8 cellular contexts compared by ENCODE assay signal in the genomic region with DNA sequence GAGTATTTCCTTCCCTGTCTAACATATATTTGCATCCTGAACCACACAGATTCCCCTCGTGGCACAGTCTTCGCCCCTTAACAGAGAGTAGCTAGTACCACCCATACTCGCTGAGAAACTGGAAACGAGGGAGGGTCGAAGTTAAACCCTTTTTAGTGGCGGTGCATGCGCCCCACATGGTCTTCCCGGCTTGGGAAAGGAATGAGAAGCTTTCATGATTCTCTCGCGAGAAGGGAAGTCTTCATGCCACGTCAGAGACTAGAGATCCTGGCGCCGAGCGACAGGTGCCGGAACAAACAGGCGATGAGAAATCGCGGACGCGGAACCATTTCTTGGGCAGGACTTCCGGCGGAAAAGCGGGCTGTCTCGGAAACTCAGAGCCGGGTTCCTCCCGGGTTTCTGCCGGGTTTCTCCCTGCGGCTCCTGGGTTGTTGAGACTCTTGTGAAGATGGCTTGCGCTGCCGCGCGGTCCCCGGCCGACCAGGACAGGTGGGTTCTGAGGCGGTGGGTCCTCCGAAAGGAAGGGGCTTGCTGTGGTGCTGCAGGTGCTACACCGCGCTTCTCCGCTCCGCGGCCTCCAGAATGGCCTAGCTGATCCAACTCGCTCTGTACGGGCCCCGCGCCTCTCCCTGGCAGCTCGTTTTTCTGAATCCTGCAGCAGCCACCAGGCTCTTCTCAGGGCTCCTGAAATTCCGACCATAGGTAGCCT. TPM values are rescaled to one million over a fixed set of nuclear protein-coding genes. Genes with fewer than 3 reads are reported as not detected.
DNase-seq lines count a peak whose midpoint lies in the region; ATAC-seq and TF ChIP-seq lines count a peak whose summit lies in the region.

Gene SRP19 (plus strand): TSS at position 359 of the 709 bp plus-strand sequence. CDS start 90 bp downstream, at position 449.

- H3K4me2 ChIP-seq in DOHH2 (ENCODE audit: low read length) (peak within 1 kb of the TSS; percentile 96), GM23248 (ENCODE audit: unreplicated experiment) (peak within 1 kb of the TSS; percentile 100)

- intact Hi-C loops in activated T-helper 1 cell treated with anti-CD3 and anti-CD28 coated beads, Interleukin-12 subunit alpha, Interleukin-12 subunit beta, Interleukin-2, Interleukin-4 antibody, amounts not matched to agents 30 ng/mL and 10 ng/mL and 1 ng/mL, durations not matched to agents 14 hours and 24 hours and 36 hours (cut with micrococcal nuclease): loop anchor here (1.0 to 10.0 kb wide), 9 partner anchors 18 to 1766 kb away; partner anchors contain the start of genes DCP2, REEP5, WDR36 and YTHDC2

- H3F3A ChIP-seq in DOHH2 (ENCODE audit: control insufficient read depth, insufficient read depth): no peaks in the 10 kb centered on the region
- no peaks in the 10 kb centered on the region for H3F3A ChIP-seq in GM23248 (ENCODE audit: insufficient read depth)

- H3K79me2 ChIP-seq in DOHH2 (ENCODE audit: control insufficient read depth, low read length): peaks cover 47% of the 10 kb centered on the region
- peaks cover 55% of the 10 kb centered on the region for H3K79me2 ChIP-seq in GM23248 (ENCODE audit: insufficient read depth)

- peak within 1 kb of the TSS; percentile 96 for H2AFZ ChIP-seq in GM23248

- no peaks in the 10 kb centered on the region; the same call in 1 of the 2 replicates for H4K20me1 ChIP-seq in DOHH2 (ENCODE audit: control insufficient read depth, insufficient read depth, low read depth, low read length)
- H4K20me1 ChIP-seq in GM23248 (ENCODE audit: insufficient read depth): no peaks in the 10 kb centered on the region

- TF ChIP-seq CTCF in DOHH2 (IDR thresholded peaks at IDR 0.05; ENCODE audit: low read depth, low read length, poor library complexity, severe bottlenecking): no peak

- H3K36me3 ChIP-seq in DOHH2 (ENCODE audit: control insufficient read depth, low read length) (peaks cover 44% of the 10 kb centered on the region), GM23248 (ENCODE audit: low read depth) (peaks cover 23% of the 10 kb centered on the region)

- H3K27ac ChIP-seq in DOHH2 (ENCODE audit: low read depth, low read length): peak within 1 kb of the TSS; percentile 44
- H3K27ac ChIP-seq in GM23248: peak within 1 kb of the TSS; percentile 80

- H3K4me3 ChIP-seq in DOHH2 (ENCODE audit: low read length): peak within 1 kb of the TSS; percentile 94
- peak within 1 kb of the TSS; percentile 99 for H3K4me3 ChIP-seq in GM23248

- H3K9me3 Mint-ChIP-seq in activated T-helper 1 cell treated with anti-CD3 and anti-CD28 coated beads, Interleukin-12 subunit alpha, Interleukin-12 subunit beta, Interleukin-2, Interleukin-4 antibody, amounts not matched to agents 30 ng/mL and 10 ng/mL and 1 ng/mL, durations not matched to agents 14 hours and 24 hours and 36 hours: no peaks in the 10 kb centered on the region
- peaks cover 0 to 4% (median 0%) of the 10 kb centered on the region in 7 donors for H3K9me3 Mint-ChIP-seq in naive B cell
- H3K9me3 Mint-ChIP-seq in stimulated activated memory B cell treated with anti-CD40 and anti-IgM and Interleukin-4, amounts not matched to agents 10 μg/mL and 1 μg/mL and 100 μg/mL, for 72 hours: peaks cover 2% of the 10 kb centered on the region

- H3K27ac Mint-ChIP-seq in activated T-helper 1 cell treated with anti-CD3 and anti-CD28 coated beads, Interleukin-12 subunit alpha, Interleukin-12 subunit beta, Interleukin-2, Interleukin-4 antibody, amounts not matched to agents 30 ng/mL and 10 ng/mL and 1 ng/mL, durations not matched to agents 14 hours and 24 hours and 36 hours: peak within 1 kb of the TSS; percentile 96
- H3K27ac Mint-ChIP-seq in naive B cell: peak within 1 kb of the TSS; percentile 96 to 99 (median 98)
- H3K27ac Mint-ChIP-seq in stimulated activated memory B cell treated with anti-CD40 and anti-IgM and Interleukin-4, amounts not matched to agents 10 μg/mL and 1 μg/mL and 100 μg/mL, for 72 hours: peak within 1 kb of the TSS; percentile 98

- H3K9me3 ChIP-seq in DOHH2 (ENCODE audit: control insufficient read depth, insufficient read depth, low read length): peaks cover 5% of the 10 kb centered on the region; the same call in 1 of the 2 replicates
- H3K9me3 ChIP-seq in GM23248 (ENCODE audit: low read depth): no peaks in the 10 kb centered on the region

- H3K27me3 ChIP-seq in DOHH2 (ENCODE audit: control insufficient read depth, low read length): no peaks in the 10 kb centered on the region
- H3K27me3 ChIP-seq in GM23248 (replicated peaks; ENCODE audit: insufficient read depth): no peaks in the 10 kb centered on the region

- H3K9me2 ChIP-seq in DOHH2 (replicated peaks; ENCODE audit: control insufficient read depth, low read length) (no peaks in the 10 kb centered on the region), GM23248 (ENCODE audit: insufficient read depth) (no peaks in the 10 kb centered on the region)

- peak; percentile 93 to 96 for ATAC-seq in naive B cell (ENCODE audit: low read depth in 2 of 2)
- peak; percentile 98 for ATAC-seq in stimulated activated memory B cell treated with anti-CD40 and anti-IgM and Interleukin-4, amounts not matched to agents 10 μg/mL and 1 μg/mL and 100 μg/mL, for 72 hours

- DNase-seq in GM23248 (peak; percentile 99), Kasumi-1 (lab: John Stamatoyannopoulos, UW) (peak; percentile 97 to 99), RPMI7951 (ENCODE audit: low read depth) (peak; percentile 96), fibroblast of gingiva (ENCODE audit: low read depth) (peak; percentile 97), naive B cell (peak; percentile 88)
- DNase-seq in activated T-helper 1 cell treated with anti-CD3 and anti-CD28 coated beads, Interleukin-12 subunit alpha, Interleukin-12 subunit beta, Interleukin-2, Interleukin-4 antibody, amounts not matched to agents 30 ng/mL and 10 ng/mL and 1 ng/mL, durations not matched to agents 14 hours and 24 hours and 36 hours (ENCODE audit: low spot score): peak; percentile 89

- in situ Hi-C loops in GM23248 (cut with MboI): no loop called here

- peak within 1 kb of the TSS; percentile 97 for H3K9ac ChIP-seq in GM23248

- H3K4me3 Mint-ChIP-seq in activated T-helper 1 cell treated with anti-CD3 and anti-CD28 coated beads, Interleukin-12 subunit alpha, Interleukin-12 subunit beta, Interleukin-2, Interleukin-4 antibody, amounts not matched to agents 30 ng/mL and 10 ng/mL and 1 ng/mL, durations not matched to agents 14 hours and 24 hours and 36 hours: peak within 1 kb of the TSS; percentile 97
- peak within 1 kb of the TSS; percentile 95 to 99 (median 98) for H3K4me3 Mint-ChIP-seq in naive B cell
- peak within 1 kb of the TSS; percentile 95 for H3K4me3 Mint-ChIP-seq in stimulated activated memory B cell treated with anti-CD40 and anti-IgM and Interleukin-4, amounts not matched to agents 10 μg/mL and 1 μg/mL and 100 μg/mL, for 72 hours

- peaks cover 12% of the 10 kb centered on the region for H3K27me3 Mint-ChIP-seq in activated T-helper 1 cell treated with anti-CD3 and anti-CD28 coated beads, Interleukin-12 subunit alpha, Interleukin-12 subunit beta, Interleukin-2, Interleukin-4 antibody, amounts not matched to agents 30 ng/mL and 10 ng/mL and 1 ng/mL, durations not matched to agents 14 hours and 24 hours and 36 hours (ENCODE audit: insufficient read depth)
- peaks cover 12 to 18% (median 17%) of the 10 kb centered on the region in 3 donors for H3K27me3 Mint-ChIP-seq in naive B cell
- H3K27me3 Mint-ChIP-seq in stimulated activated memory B cell treated with anti-CD40 and anti-IgM and Interleukin-4, amounts not matched to agents 10 μg/mL and 1 μg/mL and 100 μg/mL, for 72 hours: peaks cover 7% of the 10 kb centered on the region

- H3K4me1 ChIP-seq in DOHH2 (ENCODE audit: control insufficient read depth, low read length) (peaks cover 26% of the 10 kb centered on the region), GM23248 (ENCODE audit: insufficient read depth) (peaks cover 33% of the 10 kb centered on the region)

- H3K36me3 Mint-ChIP-seq in activated T-helper 1 cell treated with anti-CD3 and anti-CD28 coated beads, Interleukin-12 subunit alpha, Interleukin-12 subunit beta, Interleukin-2, Interleukin-4 antibody, amounts not matched to agents 30 ng/mL and 10 ng/mL and 1 ng/mL, durations not matched to agents 14 hours and 24 hours and 36 hours (ENCODE audit: low read depth): peaks cover 24% of the 10 kb centered on the region
- no peaks in the 10 kb centered on the region for H3K36me3 Mint-ChIP-seq in naive B cell
- peaks cover 6% of the 10 kb centered on the region for H3K36me3 Mint-ChIP-seq in stimulated activated memory B cell treated with anti-CD40 and anti-IgM and Interleukin-4, amounts not matched to agents 10 μg/mL and 1 μg/mL and 100 μg/mL, for 72 hours

- peaks cover 27% of the 10 kb centered on the region for H3K4me1 Mint-ChIP-seq in activated T-helper 1 cell treated with anti-CD3 and anti-CD28 coated beads, Interleukin-12 subunit alpha, Interleukin-12 subunit beta, Interleukin-2, Interleukin-4 antibody, amounts not matched to agents 30 ng/mL and 10 ng/mL and 1 ng/mL, durations not matched to agents 14 hours and 24 hours and 36 hours (ENCODE audit: low read depth)
- H3K4me1 Mint-ChIP-seq in naive B cell: peaks cover 9 to 39% (median 23%) of the 10 kb centered on the region in 3 donors
- H3K4me1 Mint-ChIP-seq in stimulated activated memory B cell treated with anti-CD40 and anti-IgM and Interleukin-4, amounts not matched to agents 10 μg/mL and 1 μg/mL and 100 μg/mL, for 72 hours: peaks cover 26% of the 10 kb centered on the region

- WGBS in GM23248 (ENCODE audit: low coverage in 1 of 2, low lambda C conversion rate in 2 of 2, missing lambda C conversion rate in 2 of 2), 2 experiments: 4% methylated on average over 47 of the region's 47 CpGs

RNA-seq across cellular contexts. Expression of gene SRP19, which starts in this region (rescaled TPM):
- 56.0 and 66.6 TPM in 2 replicates for total RNA-seq in GM23248 (2014; rRNA removed; shearing (Covaris generic))
- polyA plus RNA-seq in GM23248 (2016; fragmentation: Nextera tagmentation; extraction: Ambion mirVana) (154 and 158 TPM in 2 replicates), naive B cell (ENCODE audit: low read depth in 6 of 6) (100 to 1,000 TPM; 104 to 153 (median 121) TPM)
- 66.6 and 106 TPM in 2 replicates for total RNA-seq in RPMI7951 (2014; rRNA removed; shearing (Covaris generic))
- 72.0 and 72.5 TPM in 2 replicates for total RNA-seq in activated T-helper 1 cell treated with anti-CD3 and anti-CD28 coated beads, Interleukin-12 subunit alpha, Interleukin-12 subunit beta, Interleukin-2, Interleukin-4 antibody, amounts not matched to agents 30 ng/mL and 10 ng/mL and 1 ng/mL, durations not matched to agents 14 hours and 24 hours and 36 hours

Comparison
In these comparisons a context has a peak if more than half of its experiments do, and no peak if none do; other contexts are left out.
1. Peak in every context shown above with its lines: DNase-seq, ATAC-seq, H3K4me3 ChIP-seq and H3K27ac ChIP-seq.